Comparison of ENCODE assay signal across 24 cellular contexts in genomic region chr3:89198598-89198997, GRCh38.
"Had no signal": no experiment of that assay in that cellular context is flagged by ENCODE, and none has a peak within 500 bp of the region (broad histone marks: within the 10 kb centered on the region; RNA-seq: fewer than 3 reads in every experiment).

No MANE protein-coding gene starts in this region.

- H3K4me3 ChIP-seq: colonic mucosa, coronary artery, dorsolateral prefrontal cortex, esophagus muscularis mucosa, esophagus squamous epithelium, gastrocnemius medialis, gastroesophageal sphincter, heart left ventricle, heart right ventricle had no signal

- H3K27me3 Mint-ChIP-seq: dendritic cell treated with granulocyte-macrophage colony-stimulating factor and Interleukin-4, amounts not matched to agents 40 ng/mL and 50 ng/mL, for 4 days; effector memory CD8-positive, alpha-beta T cell had no signal

- H3K27me3 ChIP-seq: colonic mucosa, dorsolateral prefrontal cortex, esophagus muscularis mucosa, esophagus squamous epithelium, foreskin keratinocyte, gastrocnemius medialis, gastroesophageal sphincter, heart left ventricle, heart right ventricle had no signal

- H3K4me1 Mint-ChIP-seq: endodermal cell had no signal

- H3K36me3 ChIP-seq: colonic mucosa, esophagus muscularis mucosa, esophagus squamous epithelium, gastrocnemius medialis, gastroesophageal sphincter, heart left ventricle, heart right ventricle had no signal

- H3K27ac ChIP-seq: colonic mucosa, coronary artery, dorsolateral prefrontal cortex, epithelial cell of prostate, esophagus muscularis mucosa, esophagus squamous epithelium, foreskin keratinocyte, gastrocnemius medialis, gastroesophageal sphincter, heart left ventricle, heart right ventricle had no signal

- H3K4me3 Mint-ChIP-seq: dendritic cell treated with granulocyte-macrophage colony-stimulating factor and Interleukin-4, amounts not matched to agents 40 ng/mL and 50 ng/mL, for 4 days; effector memory CD8-positive, alpha-beta T cell; endodermal cell had no signal

- H3K27ac Mint-ChIP-seq: dendritic cell treated with granulocyte-macrophage colony-stimulating factor and Interleukin-4, amounts not matched to agents 40 ng/mL and 50 ng/mL, for 4 days; effector memory CD8-positive, alpha-beta T cell; endodermal cell had no signal

- DNase-seq: colonic mucosa; cortex of kidney; dermis blood vessel endothelial cell; dorsolateral prefrontal cortex; effector CD4-positive, alpha-beta T cell; effector CD8-positive, alpha-beta T cell; effector memory CD4-positive, alpha-beta T cell; effector memory CD8-positive, alpha-beta T cell; endodermal cell; erythroblast; esophagus squamous epithelium; foreskin fibroblast; foreskin keratinocyte; foreskin melanocyte; gastrocnemius medialis; glutamatergic neuron; head of caudate nucleus; heart left ventricle; heart right ventricle had no signal

- H3K9me3 ChIP-seq: colonic mucosa, esophagus muscularis mucosa, esophagus squamous epithelium, gastrocnemius medialis, gastroesophageal sphincter, heart left ventricle, heart right ventricle had no signal

- H3K9me3 Mint-ChIP-seq: endodermal cell had no signal
